Comparison of ENCODE assay signal across 8 cellular contexts in the genomic region with DNA sequence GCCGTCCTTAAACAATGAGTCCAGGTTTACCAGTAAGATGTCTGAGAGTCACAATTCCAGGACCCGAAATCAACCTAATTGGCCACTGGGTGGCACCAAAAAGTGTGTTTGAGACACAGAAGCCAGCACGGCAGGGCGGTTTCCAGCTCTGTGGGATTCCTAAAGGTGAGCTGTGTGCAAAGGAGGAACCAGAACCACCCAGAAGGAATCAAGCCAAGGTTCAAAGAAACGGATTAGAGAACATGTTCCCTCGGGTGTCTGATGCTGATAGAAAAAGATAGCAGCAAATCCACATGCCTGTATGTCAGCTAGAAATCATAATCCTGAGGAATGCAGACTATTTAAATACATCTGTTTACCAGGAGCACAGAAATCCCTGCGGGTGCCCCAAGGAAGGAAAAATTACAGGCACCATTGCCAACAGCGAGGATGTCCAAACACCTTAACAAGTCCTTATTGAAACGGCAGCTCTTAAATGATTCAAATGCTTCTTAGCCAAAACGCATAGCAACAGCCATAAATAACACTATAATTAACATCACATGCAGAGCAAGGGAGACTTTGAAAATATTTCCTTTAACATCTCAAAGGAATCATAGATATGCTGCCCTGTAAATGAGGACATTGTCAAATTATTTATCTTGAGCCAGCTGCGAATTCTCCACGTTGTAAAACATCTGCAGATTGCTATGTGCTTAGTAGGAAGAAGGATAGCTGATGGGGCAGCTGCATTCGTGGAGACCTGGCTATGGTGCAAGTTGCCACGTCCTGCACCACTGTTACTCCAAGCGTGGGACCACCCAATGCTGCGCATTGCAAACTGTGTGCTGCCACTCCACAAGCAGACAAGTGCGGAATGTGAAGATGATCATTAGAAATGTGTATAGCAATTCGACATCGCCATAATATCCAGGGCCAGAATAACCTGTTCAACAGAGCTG.
DNase-seq lines count a peak whose midpoint lies in the region; ATAC-seq and TF ChIP-seq lines count a peak whose summit lies in the region.

No MANE protein-coding gene starts in this region.

- no peaks in the 10 kb centered on the region for H3K9me3 ChIP-seq in breast epithelium

- no peaks in the 10 kb centered on the region for H3K36me3 ChIP-seq in breast epithelium

- no peaks in the 10 kb centered on the region for H3K9me3 Mint-ChIP-seq in T-helper 2 cell treated with Interferon-gamma antibody and Interleukin-4, amounts not matched to agents 5 μg/mL and 100 μg/mL, for 36 hours

- ATAC-seq in HG02588 (IDR thresholded peaks at IDR 0.05; ENCODE audit: unreplicated experiment): peak; percentile 72
- ATAC-seq in GM19455 (IDR thresholded peaks at IDR 0.05; ENCODE audit: unreplicated experiment): no peak

- peaks cover 6 to 7% of the 10 kb centered on the region in 2 donors for H3K4me1 ChIP-seq in breast epithelium

- no peak overlapping the region for H3K4me3 Mint-ChIP-seq in T-helper 2 cell treated with Interferon-gamma antibody and Interleukin-4, amounts not matched to agents 5 μg/mL and 100 μg/mL, for 36 hours

- H3K27ac ChIP-seq in breast epithelium: peak overlapping the region in 1 of 2 donors; percentile 26

- peaks cover 7% of the 10 kb centered on the region for H3K27me3 Mint-ChIP-seq in T-helper 2 cell treated with Interferon-gamma antibody and Interleukin-4, amounts not matched to agents 5 μg/mL and 100 μg/mL, for 36 hours (ENCODE audit: low read depth)

- TF ChIP-seq POLR2A in breast epithelium (IDR thresholded peaks at IDR 0.05): no peak

- no peaks in the 10 kb centered on the region for H3K36me3 Mint-ChIP-seq in T-helper 2 cell treated with Interferon-gamma antibody and Interleukin-4, amounts not matched to agents 5 μg/mL and 100 μg/mL, for 36 hours (ENCODE audit: low read depth)

- TF ChIP-seq CTCF in GM10266 (IDR thresholded peaks at IDR 0.05; ENCODE audit: control insufficient read depth, insufficient read depth, low read depth, missing control alignments) (peak; percentile 73), breast epithelium (IDR thresholded peaks at IDR 0.05) (peak; percentile 31 to 69 (median 68))

- H3K4me3 ChIP-seq in breast epithelium: peak overlapping the region in 1 of 3 donors; percentile 12

- no peaks in the 10 kb centered on the region for H3K4me1 Mint-ChIP-seq in T-helper 2 cell treated with Interferon-gamma antibody and Interleukin-4, amounts not matched to agents 5 μg/mL and 100 μg/mL, for 36 hours (ENCODE audit: low read depth)

- intact Hi-C loops in breast epithelium (cut with DNase I; ENCODE audit: low total_unique reads): loop anchor here (10.0 kb wide), 3 partner anchors 238 to 538 kb away; no protein-coding TSS in a partner anchor

- H3K27ac Mint-ChIP-seq in T-helper 2 cell treated with Interferon-gamma antibody and Interleukin-4, amounts not matched to agents 5 μg/mL and 100 μg/mL, for 36 hours: no peak overlapping the region

- H3K27me3 ChIP-seq in breast epithelium: no peaks in the 10 kb centered on the region

- DNase-seq in GM10266 (ENCODE audit: extremely low spot score): peak; percentile 63
- DNase-seq in NCI-H1694 (lab: John Stamatoyannopoulos, UW): peak; percentile 72
- peak; percentile 9 for DNase-seq in T-helper 2 cell treated with Interferon-gamma antibody and Interleukin-4, amounts not matched to agents 5 μg/mL and 100 μg/mL, for 36 hours (ENCODE audit: low spot score)
- DNase-seq in breast epithelium (ENCODE audit: low spot score in 2 of 2): peak; percentile 75 to 81
- peak; percentile 58 for DNase-seq in iris pigment epithelial cell (ENCODE audit: low read depth)
- peak; percentile 9 to 35 for DNase-seq in stimulated activated CD4-positive, alpha-beta T cell treated with anti-CD3 and anti-CD28 coated beads, Interleukin-15, amount 100 ng/mL, for 48 hours (ENCODE audit: low read depth in 2 of 2)

Comparison
In these comparisons a context has a peak if more than half of its experiments do, and no peak if none do; other contexts are left out.
1. DNase-seq: peak in every context shown above with its lines; median percentile 78 in breast epithelium; 72 in NCI-H1694; 63 in GM10266; 58 in iris pigment epithelial cell; 22 in stimulated activated CD4-positive, alpha-beta T cell treated with anti-CD3 and anti-CD28 coated beads, Interleukin-15, amount 100 ng/mL, for 48 hours; 9 in T-helper 2 cell treated with Interferon-gamma antibody and Interleukin-4, amounts not matched to agents 5 μg/mL and 100 μg/mL, for 36 hours.